In genomic region chr10:62511656-62512055, GRCh38 we compare ENCODE assay signal across 11 cellular contexts.
DNase-seq lines count a peak whose midpoint lies in the region; ATAC-seq, FAIRE-seq and TF ChIP-seq lines count a peak whose summit lies in the region.
"Had no signal": no experiment of that assay in that cellular context is flagged by ENCODE, and none has a peak within 500 bp of the region (broad histone marks: within the 10 kb centered on the region; RNA-seq: fewer than 3 reads in every experiment).

No MANE protein-coding gene starts in this region.

- H3K4me3 ChIP-seq in kidney (ENCODE audit: low read length in 2 of 2), result no peak overlapping the region
- H3K4me3 ChIP-seq: tibial nerve had no signal

- intact Hi-C loops in kidney (cut with DNase I), result no loop called here
- intact Hi-C loops in activated CD4-positive, alpha-beta T cell treated with anti-CD3 and anti-CD28 coated beads for 36 hours (cut with DNase I, micrococcal nuclease), result no loop called here

- no peak overlapping the region for H3K27ac Mint-ChIP-seq in activated CD4-positive, alpha-beta T cell treated with anti-CD3 and anti-CD28 coated beads for 36 hours

- no peak overlapping the region for H3K4me3 Mint-ChIP-seq in activated CD4-positive, alpha-beta T cell treated with anti-CD3 and anti-CD28 coated beads for 36 hours

- ATAC-seq in GM18867 (IDR thresholded peaks at IDR 0.05; ENCODE audit: unreplicated experiment) (peak; percentile 86), GM21515 (IDR thresholded peaks at IDR 0.05; ENCODE audit: unreplicated experiment) (peak; percentile 72), HG03066 (IDR thresholded peaks at IDR 0.05; ENCODE audit: low read depth, unreplicated experiment) (peak; percentile 89)
- no peak for ATAC-seq in activated CD4-positive, alpha-beta T cell treated with anti-CD3 and anti-CD28 coated beads for 36 hours

- H3K9me3 Mint-ChIP-seq in activated CD4-positive, alpha-beta T cell treated with anti-CD3 and anti-CD28 coated beads for 36 hours (ENCODE audit: low read depth), result no peaks in the 10 kb centered on the region

- no peak overlapping the region for H3K27ac ChIP-seq in kidney (ENCODE audit: low read depth in 2 of 2, low read length in 2 of 2)
- H3K27ac ChIP-seq: tibial nerve had no signal

- CTCF ChIA-PET in activated CD4-positive, alpha-beta T cell treated with anti-CD3 and anti-CD28 coated beads for 36 hours (lab: Charles Lee), result no interaction called here

- no peaks in the 10 kb centered on the region for H3K4me1 ChIP-seq in kidney (ENCODE audit: control insufficient read depth in 1 of 2, insufficient read depth in 1 of 2, low read depth in 1 of 2, low read length in 2 of 2)
- H3K4me1 ChIP-seq: tibial nerve had no signal

- DNase-seq in glomerular visceral epithelial cell (ENCODE audit: extremely low spot score) (peak; percentile 37), amygdala (lab: John Stamatoyannopoulos, UW) (no peak), kidney (no peak), KBM-7 (no peak)
- no peak for DNase-seq in activated CD4-positive, alpha-beta T cell treated with anti-CD3 and anti-CD28 coated beads for 36 hours
- DNase-seq: midbrain had no signal

- no peaks in the 10 kb centered on the region for H3K36me3 Mint-ChIP-seq in activated CD4-positive, alpha-beta T cell treated with anti-CD3 and anti-CD28 coated beads for 36 hours (ENCODE audit: low read depth)

- no peak overlapping the region for H3K9ac ChIP-seq in kidney (ENCODE audit: low read length in 2 of 2)

- peaks cover 2% of the 10 kb centered on the region for H3K4me1 Mint-ChIP-seq in activated CD4-positive, alpha-beta T cell treated with anti-CD3 and anti-CD28 coated beads for 36 hours

- H3K27me3 Mint-ChIP-seq in activated CD4-positive, alpha-beta T cell treated with anti-CD3 and anti-CD28 coated beads for 36 hours, result peaks cover 7% of the 10 kb centered on the region

- POLR2A ChIA-PET in activated CD4-positive, alpha-beta T cell treated with anti-CD3 and anti-CD28 coated beads for 36 hours (lab: Charles Lee), result no interaction called here

- H3K36me3 ChIP-seq in kidney (ENCODE audit: control insufficient read depth in 1 of 2, insufficient read depth in 2 of 2, low read length in 2 of 2), result no peaks in the 10 kb centered on the region
- H3K36me3 ChIP-seq: tibial nerve had no signal

- no peak for FAIRE-seq in kidney (lab: Jason Lieb, UNC)
- FAIRE-seq: astrocyte had no signal

- TF ChIP-seq CTCF in kidney (IDR thresholded peaks at IDR 0.05; ENCODE audit: borderline replicate concordance, extremely low read depth, insufficient read depth), result no peak

- in situ Hi-C loops in KBM-7 (cut with MboI; ENCODE audit: low pct_unique_long_range_greater_than_20kb, low sequenced_read_pairs), result no loop called here

- H3K9me3 ChIP-seq in kidney (ENCODE audit: control insufficient read depth in 1 of 2, low read length in 2 of 2), result no peaks in the 10 kb centered on the region
- H3K9me3 ChIP-seq: tibial nerve had no signal
